Comparison of ENCODE assay signal across 17 cellular contexts in genomic region chr6:117169781-117170281, GRCh38.
"Had no signal": no experiment of that assay in that cellular context is flagged by ENCODE, and none has a peak within 500 bp of the region (broad histone marks: within the 10 kb centered on the region; RNA-seq: fewer than 3 reads in every experiment).

No MANE protein-coding gene starts in this region.

- H3K36me3 ChIP-seq: right lobe of liver had no signal

- H2AFZ ChIP-seq: hepatocyte had no signal

- H3K27me3 ChIP-seq: hepatocyte, right lobe of liver had no signal

- H3K4me3 Mint-ChIP-seq: activated CD4-positive, alpha-beta T cell treated with anti-CD3 and anti-CD28 coated beads for 36 hours; activated naive CD4-positive, alpha-beta T cell treated with anti-CD3 and anti-CD28 coated beads, Interleukin-2, amount 10 ng/mL, durations not matched to agents 7 days and 5 days; activated T-helper 17 cell treated with anti-CD3 and anti-CD28 coated beads, Interleukin-2, amount 50 U/mL, for 72 hours; dendritic cell treated with granulocyte-macrophage colony-stimulating factor and Interleukin-4, amounts not matched to agents 40 ng/mL and 50 ng/mL, for 4 days; effector memory CD8-positive, alpha-beta T cell; natural killer cell treated with Interleukin-12 subunit alpha and Interleukin-12 subunit beta and Interleukin-15 and Interleukin-18, amount 100 ng/mL, for 72 hours had no signal

- H3K4me2 ChIP-seq: hepatocyte had no signal

- H3K9me3 Mint-ChIP-seq: activated naive CD4-positive, alpha-beta T cell treated with anti-CD3 and anti-CD28 coated beads, Interleukin-2, amount 10 ng/mL, durations not matched to agents 7 days and 5 days; activated T-helper 17 cell treated with anti-CD3 and anti-CD28 coated beads, Interleukin-2, amount 50 U/mL, for 72 hours; effector memory CD8-positive, alpha-beta T cell had no signal

- H3K4me1 Mint-ChIP-seq: activated CD4-positive, alpha-beta T cell treated with anti-CD3 and anti-CD28 coated beads for 36 hours; activated naive CD4-positive, alpha-beta T cell treated with anti-CD3 and anti-CD28 coated beads, Interleukin-2, amount 10 ng/mL, durations not matched to agents 7 days and 5 days; activated T-helper 17 cell treated with anti-CD3 and anti-CD28 coated beads, Interleukin-2, amount 50 U/mL, for 72 hours had no signal

- H3K27me3 Mint-ChIP-seq: activated CD4-positive, alpha-beta T cell treated with anti-CD3 and anti-CD28 coated beads for 36 hours; activated naive CD4-positive, alpha-beta T cell treated with anti-CD3 and anti-CD28 coated beads, Interleukin-2, amount 10 ng/mL, durations not matched to agents 7 days and 5 days; activated T-helper 17 cell treated with anti-CD3 and anti-CD28 coated beads, Interleukin-2, amount 50 U/mL, for 72 hours; dendritic cell treated with granulocyte-macrophage colony-stimulating factor and Interleukin-4, amounts not matched to agents 40 ng/mL and 50 ng/mL, for 4 days; effector memory CD8-positive, alpha-beta T cell; natural killer cell treated with Interleukin-12 subunit alpha and Interleukin-12 subunit beta and Interleukin-15 and Interleukin-18, amount 100 ng/mL, for 72 hours; progenitor cell of endocrine pancreas had no signal

- H3K27ac ChIP-seq: hepatocyte, right lobe of liver, VCaP had no signal

- DNase-seq: activated CD4-positive, alpha-beta T cell treated with anti-CD3 and anti-CD28 coated beads for 36 hours; activated naive CD4-positive, alpha-beta T cell treated with anti-CD3 and anti-CD28 coated beads, Interleukin-2, amount 10 ng/mL, durations not matched to agents 7 days and 5 days; effector memory CD8-positive, alpha-beta T cell; mucosa of descending colon; occipital lobe; right lobe of liver; stimulated activated CD4-positive, alpha-beta T cell treated with anti-CD3 and anti-CD28 coated beads, Interleukin-12 subunit alpha, Interleukin-12 subunit beta, amount 100 ng/mL, for 4 hours; stimulated activated naive CD4-positive, alpha-beta T cell; substantia nigra; T1000 had no signal

- ATAC-seq: activated CD4-positive, alpha-beta T cell treated with anti-CD3 and anti-CD28 coated beads for 36 hours; activated T-helper 17 cell treated with anti-CD3 and anti-CD28 coated beads, Interleukin-2, amount 50 U/mL, for 72 hours; effector memory CD8-positive, alpha-beta T cell; mucosa of descending colon; natural killer cell treated with Interleukin-12 subunit alpha and Interleukin-12 subunit beta and Interleukin-15 and Interleukin-18, amount 100 ng/mL, for 72 hours; right lobe of liver had no signal

- H3K36me3 Mint-ChIP-seq: activated naive CD4-positive, alpha-beta T cell treated with anti-CD3 and anti-CD28 coated beads, Interleukin-2, amount 10 ng/mL, durations not matched to agents 7 days and 5 days; natural killer cell treated with Interleukin-12 subunit alpha and Interleukin-12 subunit beta and Interleukin-15 and Interleukin-18, amount 100 ng/mL, for 72 hours had no signal

- H3K27ac Mint-ChIP-seq: activated CD4-positive, alpha-beta T cell treated with anti-CD3 and anti-CD28 coated beads for 36 hours; activated naive CD4-positive, alpha-beta T cell treated with anti-CD3 and anti-CD28 coated beads, Interleukin-2, amount 10 ng/mL, durations not matched to agents 7 days and 5 days; activated T-helper 17 cell treated with anti-CD3 and anti-CD28 coated beads, Interleukin-2, amount 50 U/mL, for 72 hours; dendritic cell treated with granulocyte-macrophage colony-stimulating factor and Interleukin-4, amounts not matched to agents 40 ng/mL and 50 ng/mL, for 4 days; effector memory CD8-positive, alpha-beta T cell; natural killer cell treated with Interleukin-12 subunit alpha and Interleukin-12 subunit beta and Interleukin-15 and Interleukin-18, amount 100 ng/mL, for 72 hours; progenitor cell of endocrine pancreas had no signal

- H3K79me2 ChIP-seq: hepatocyte had no signal

- H3K9me3 ChIP-seq: mucosa of descending colon, right lobe of liver had no signal

- H3K4me3 ChIP-seq: hepatocyte, lung, mucosa of descending colon, right lobe of liver had no signal
